ENCODE assay signal across 17 cellular contexts in the genomic region with DNA sequence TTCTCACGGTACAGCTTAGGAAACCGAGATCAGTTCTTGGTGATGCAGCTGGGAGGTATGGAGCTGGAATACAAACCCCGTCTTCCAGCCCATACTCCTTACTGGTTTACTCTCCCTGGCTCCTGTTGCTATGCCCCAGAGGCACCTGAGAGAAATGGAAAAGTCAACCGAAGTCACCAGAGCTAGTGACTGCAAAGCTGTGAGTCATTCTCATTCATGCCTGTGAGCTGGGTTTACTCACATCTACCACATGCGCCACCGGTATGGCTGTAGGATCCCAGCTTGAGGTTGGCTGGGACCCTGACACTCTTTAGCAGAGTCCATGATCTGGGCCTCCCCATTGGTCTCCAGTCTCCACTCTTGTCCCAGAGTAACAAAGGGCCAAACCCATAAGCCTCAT.
DNase-seq lines count a peak whose midpoint lies in the region; ATAC-seq, FAIRE-seq and TF ChIP-seq lines count a peak whose summit lies in the region.
"Had no signal": no experiment of that assay in that cellular context is flagged by ENCODE, and none has a peak within 500 bp of the region (broad histone marks: within the 10 kb centered on the region; RNA-seq: fewer than 3 reads in every experiment).

No MANE protein-coding gene starts in this region.

- H3K4me2 ChIP-seq in parathyroid adenoma (ENCODE audit: low read length), result peak overlapping the region; percentile 49

- H3K27ac ChIP-seq in parathyroid adenoma, result peak overlapping the region; percentile 13
- H3K27ac ChIP-seq in CD8-positive, alpha-beta T cell (ENCODE audit: low read depth, low read length), result no peak overlapping the region
- H3K27ac ChIP-seq: upper lobe of left lung had no signal

- H3K27ac Mint-ChIP-seq in activated CD4-positive, alpha-beta T cell treated with anti-CD3 and anti-CD28 coated beads, Interleukin-2, amount 10 ng/mL, durations not matched to agents 7 days and 5 days, result no peak overlapping the region
- no peak overlapping the region for H3K27ac Mint-ChIP-seq in CD8-positive, alpha-beta T cell
- H3K27ac Mint-ChIP-seq: naive thymus-derived CD4-positive, alpha-beta T cell; WTC11 had no signal

- FAIRE-seq in bronchial epithelial cell (lab: Jason Lieb, UNC), result peak; percentile 52

- H3K9ac ChIP-seq in parathyroid adenoma, result no peak overlapping the region

- H3K4me1 ChIP-seq in parathyroid adenoma, result peaks cover 9% of the 10 kb centered on the region
- no peaks in the 10 kb centered on the region for H3K4me1 ChIP-seq in CD8-positive, alpha-beta T cell (ENCODE audit: insufficient read depth, low read length)
- H3K4me1 ChIP-seq: HAP-1 had no signal

- H3K79me2 ChIP-seq in parathyroid adenoma, result no peaks in the 10 kb centered on the region

- intact Hi-C loops in CD8-positive, alpha-beta T cell (cut with DNase I, micrococcal nuclease), result no loop called here

- POLR2A ChIA-PET in activated CD4-positive, alpha-beta T cell treated with anti-CD3 and anti-CD28 coated beads, Interleukin-2, amount 10 ng/mL, durations not matched to agents 7 days and 5 days (lab: Charles Lee), result no interaction called here
- POLR2A ChIA-PET in CD8-positive, alpha-beta T cell (lab: Charles Lee), result no interaction called here

- H3K9me3 ChIP-seq in parathyroid adenoma (ENCODE audit: control insufficient read depth, low read length), result no peaks in the 10 kb centered on the region
- no peaks in the 10 kb centered on the region for H3K9me3 ChIP-seq in CD8-positive, alpha-beta T cell (ENCODE audit: low read length)
- H3K9me3 ChIP-seq: HAP-1, upper lobe of left lung had no signal

- H3K36me3 ChIP-seq in bronchial epithelial cell (ENCODE audit: control insufficient read depth, insufficient read depth, low read length) (no peaks in the 10 kb centered on the region), parathyroid adenoma (ENCODE audit: control insufficient read depth, insufficient read depth, low read length) (no peaks in the 10 kb centered on the region)
- no peaks in the 10 kb centered on the region for H3K36me3 ChIP-seq in CD8-positive, alpha-beta T cell (ENCODE audit: insufficient read depth, low read length)
- H3K36me3 ChIP-seq: HAP-1, upper lobe of left lung had no signal

- H3K27me3 Mint-ChIP-seq in activated CD4-positive, alpha-beta T cell treated with anti-CD3 and anti-CD28 coated beads, Interleukin-2, amount 10 ng/mL, durations not matched to agents 7 days and 5 days, result peaks cover 26% of the 10 kb centered on the region
- no peaks in the 10 kb centered on the region for H3K27me3 Mint-ChIP-seq in CD8-positive, alpha-beta T cell (ENCODE audit: low read depth)

- H3K4me3 Mint-ChIP-seq in activated CD4-positive, alpha-beta T cell treated with anti-CD3 and anti-CD28 coated beads, Interleukin-2, amount 10 ng/mL, durations not matched to agents 7 days and 5 days, result no peak overlapping the region
- no peak overlapping the region for H3K4me3 Mint-ChIP-seq in CD8-positive, alpha-beta T cell
- H3K4me3 Mint-ChIP-seq: naive thymus-derived CD4-positive, alpha-beta T cell; WTC11 had no signal

- H3K4me1 Mint-ChIP-seq in activated CD4-positive, alpha-beta T cell treated with anti-CD3 and anti-CD28 coated beads, Interleukin-2, amount 10 ng/mL, durations not matched to agents 7 days and 5 days, result peaks cover 22% of the 10 kb centered on the region
- no peaks in the 10 kb centered on the region for H3K4me1 Mint-ChIP-seq in CD8-positive, alpha-beta T cell (ENCODE audit: low read depth)

- DNase-seq in activated CD4-positive, alpha-beta T cell treated with anti-CD3 and anti-CD28 coated beads for 48 hours, result peak; percentile 40
- no peak for DNase-seq in activated CD4-positive, alpha-beta T cell treated with anti-CD3 and anti-CD28 coated beads, Interleukin-2, amount 10 ng/mL, durations not matched to agents 7 days and 5 days
- DNase-seq in HT1080 (ENCODE audit: low read depth), result peak; percentile 71
- peak; percentile 79 for DNase-seq in bronchial epithelial cell (ENCODE audit: low read depth)
- no peak for DNase-seq in CD8-positive, alpha-beta T cell
- DNase-seq in epidermal melanocyte (ENCODE audit: insufficient read length, low spot score), result no peak
- DNase-seq in SHP77 treated with DMSO at 0.1 percent for 48 hours (lab: John Stamatoyannopoulos, UW), result no peak
- DNase-seq: activated CD8-positive, alpha-beta memory T cell treated with anti-CD3 and anti-CD28 coated beads, Interleukin-2, amount 50 U/mL, for 48 hours; amniotic stem cell; cortex of kidney; naive thymus-derived CD4-positive, alpha-beta T cell; NCI-H1105; retina had no signal

- no peaks in the 10 kb centered on the region for H3K36me3 Mint-ChIP-seq in activated CD4-positive, alpha-beta T cell treated with anti-CD3 and anti-CD28 coated beads, Interleukin-2, amount 10 ng/mL, durations not matched to agents 7 days and 5 days (ENCODE audit: low read depth)
- no peaks in the 10 kb centered on the region for H3K36me3 Mint-ChIP-seq in CD8-positive, alpha-beta T cell
- H3K36me3 Mint-ChIP-seq: WTC11 had no signal

- TF ChIP-seq CTCF in bronchial epithelial cell (IDR thresholded peaks at IDR 0.05; ENCODE audit: insufficient read depth, low read length, severe bottlenecking), result no peak
- TF ChIP-seq CTCF in parathyroid adenoma (IDR thresholded peaks at IDR 0.05), result no peak
- TF ChIP-seq CTCF in CD8-positive, alpha-beta T cell (IDR thresholded peaks at IDR 0.05), result no peak

- CTCF ChIA-PET in activated CD4-positive, alpha-beta T cell treated with anti-CD3 and anti-CD28 coated beads, Interleukin-2, amount 10 ng/mL, durations not matched to agents 7 days and 5 days (lab: Charles Lee), result interaction anchor here (0.6 to 2.0 kb wide), 3 partner anchors 8 to 237 kb away, joined by 3 to 5 read pairs (median 3); no protein-coding TSS in a partner anchor
- CTCF ChIA-PET in CD8-positive, alpha-beta T cell (lab: Charles Lee), result interaction anchor here (1.0 to 1.2 kb wide), 3 partner anchors 11 to 126 kb away, joined by 3 to 5 read pairs (median 3); no protein-coding TSS in a partner anchor

- peak overlapping the region; percentile 76 for H2AFZ ChIP-seq in parathyroid adenoma

- ATAC-seq in CD8-positive, alpha-beta T cell, result no peak
- ATAC-seq: naive thymus-derived CD4-positive, alpha-beta T cell had no signal

- no peaks in the 10 kb centered on the region for H3K9me3 Mint-ChIP-seq in activated CD4-positive, alpha-beta T cell treated with anti-CD3 and anti-CD28 coated beads, Interleukin-2, amount 10 ng/mL, durations not matched to agents 7 days and 5 days
- H3K9me3 Mint-ChIP-seq in CD8-positive, alpha-beta T cell, result no peaks in the 10 kb centered on the region
- H3K9me3 Mint-ChIP-seq: WTC11 had no signal

- H3K27me3 ChIP-seq in bronchial epithelial cell (ENCODE audit: control insufficient read depth, insufficient read depth, low read length), result peaks cover 1% of the 10 kb centered on the region
- no peaks in the 10 kb centered on the region for H3K27me3 ChIP-seq in parathyroid adenoma (ENCODE audit: control insufficient read depth, insufficient read depth, low read length)
- no peaks in the 10 kb centered on the region for H3K27me3 ChIP-seq in CD8-positive, alpha-beta T cell (ENCODE audit: insufficient read depth, low read length)
- H3K27me3 ChIP-seq: upper lobe of left lung had no signal

- H3K4me3 ChIP-seq in bronchial epithelial cell (ENCODE audit: low read depth, low read length), result no peak overlapping the region
- no peak overlapping the region for H3K4me3 ChIP-seq in parathyroid adenoma (ENCODE audit: low read depth, low read length)
- no peak overlapping the region for H3K4me3 ChIP-seq in CD8-positive, alpha-beta T cell (ENCODE audit: low read depth, low read length)
- H3K4me3 ChIP-seq: HAP-1, upper lobe of left lung had no signal

Comparison
In these comparisons a context has a peak if more than half of its experiments do, and no peak if none do; other contexts are left out.
1. DNase-seq: peak in activated CD4-positive, alpha-beta T cell treated with anti-CD3 and anti-CD28 coated beads for 48 hours (single experiment), HT1080 (single experiment) and bronchial epithelial cell (single experiment); none in activated CD4-positive, alpha-beta T cell treated with anti-CD3 and anti-CD28 coated beads, Interleukin-2, amount 10 ng/mL, durations not matched to agents 7 days and 5 days (single experiment), CD8-positive, alpha-beta T cell (0 of 7), epidermal melanocyte (single experiment) and SHP77 treated with DMSO at 0.1 percent for 48 hours (single experiment).